In genomic region chr2:179304424-179304823, GRCh38 we compare ENCODE assay signal across 1 cellular context.
TF ChIP-seq lines count a peak whose summit lies in the region.

No MANE protein-coding gene starts in this region.

TF ChIP-seq in GM23338, 12 proteins besides CTCF, POLR2A, EP300 and RAD21 (continued from another document):
- TF ChIP-seq EZH2 (IDR thresholded peaks at IDR 0.05; ENCODE audit: low read depth, unreplicated experiment) = no peak
